12 cellular contexts compared by ENCODE assay signal in the genomic region with DNA sequence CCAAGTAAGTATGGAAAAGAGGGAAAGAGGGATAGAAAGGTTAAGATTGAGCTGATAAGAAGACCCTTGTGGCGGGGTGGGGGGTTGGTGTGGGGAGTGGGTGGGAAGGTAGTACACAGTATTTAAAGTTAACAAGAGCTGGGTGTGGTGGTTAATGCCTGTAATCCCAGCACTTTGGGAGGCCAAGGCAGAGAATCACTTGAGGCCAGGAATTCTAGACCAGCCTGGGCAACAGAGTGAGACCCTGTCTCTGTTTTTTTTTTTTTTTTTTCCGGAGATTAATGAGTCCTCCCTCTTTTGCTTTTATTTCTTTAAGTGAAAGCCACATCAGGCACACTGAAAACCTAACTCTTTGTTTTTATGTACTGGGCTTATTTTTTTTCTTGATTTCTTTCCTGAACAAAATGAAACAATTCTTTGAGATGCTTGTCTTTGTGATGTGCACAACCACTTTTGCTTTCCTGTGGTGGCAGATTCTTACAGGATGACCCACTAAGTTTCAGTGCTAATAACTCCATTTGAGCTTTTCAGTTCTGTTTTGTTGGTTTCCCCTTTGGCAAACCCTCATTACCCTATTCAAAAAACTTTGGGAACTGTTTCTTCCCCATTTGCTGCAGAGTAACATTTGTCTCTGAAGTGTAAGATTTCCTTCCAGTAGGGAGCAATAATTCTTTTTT. TPM values are rescaled to one million over a fixed set of nuclear protein-coding genes. Genes with fewer than 3 reads are reported as not detected.
A peak's percentile ranks its signal among the peaks of the same experiment; 100 is the strongest.
DNase-seq lines count a peak whose midpoint lies in the region; ATAC-seq and TF ChIP-seq lines count a peak whose summit lies in the region.
"Had no signal": no experiment of that assay in that cellular context is flagged by ENCODE, and none has a peak within 500 bp of the region (broad histone marks: within the 10 kb centered on the region; RNA-seq: fewer than 3 reads in every experiment).

No MANE protein-coding gene starts in this region.

- CTCF ChIA-PET in HEK293T (lab: Yijun Ruan, JAX): interaction anchor here (0.6 to 1.4 kb wide), 4 partner anchors 9 to 262 kb away, joined by 4 to 8 read pairs (median 6); no protein-coding TSS in a partner anchor

- peaks cover 78% of the 10 kb centered on the region for H3K4me1 Mint-ChIP-seq in activated naive CD8-positive, alpha-beta T cell treated with anti-CD3 and anti-CD28 coated beads, Interleukin-2, amount 50 U/mL, for 24 hours
- H3K4me1 Mint-ChIP-seq in progenitor cell of endocrine pancreas (ENCODE audit: low read depth): peaks cover 9% of the 10 kb centered on the region

- H3K4me3 Mint-ChIP-seq in activated naive CD8-positive, alpha-beta T cell treated with anti-CD3 and anti-CD28 coated beads, Interleukin-2, amount 50 U/mL, for 24 hours: peak overlapping the region; percentile 19
- H3K4me3 Mint-ChIP-seq in progenitor cell of endocrine pancreas (ENCODE audit: low read depth): no peak overlapping the region

- no peaks in the 10 kb centered on the region for H3K36me3 Mint-ChIP-seq in activated naive CD8-positive, alpha-beta T cell treated with anti-CD3 and anti-CD28 coated beads, Interleukin-2, amount 50 U/mL, for 24 hours (ENCODE audit: low read depth)
- no peaks in the 10 kb centered on the region for H3K36me3 Mint-ChIP-seq in progenitor cell of endocrine pancreas (ENCODE audit: insufficient read depth)

- POLR2A ChIA-PET in HEK293T (lab: Yijun Ruan, JAX): interaction anchor here (1.0 to 2.2 kb wide), 3 partner anchors 53 to 57 kb away, joined by 5 to 15 read pairs (median 6); a partner anchor contains a TSS

- ATAC-seq in activated naive CD8-positive, alpha-beta T cell treated with anti-CD3 and anti-CD28 coated beads, Interleukin-2, amount 50 U/mL, for 24 hours: no peak
- no peak for ATAC-seq in HG02884 (IDR thresholded peaks at IDR 0.05; ENCODE audit: unreplicated experiment)
- no peak for ATAC-seq in HG02610 (IDR thresholded peaks at IDR 0.05; ENCODE audit: unreplicated experiment)

- DNase-seq in SIG-M5 treated with dmso at 0.1 percent for 504 hours (lab: John Stamatoyannopoulos, UW; ENCODE audit: unreplicated experiment) (peak; percentile 31), SIG-M5 (lab: John Stamatoyannopoulos, UW) (no peak), HEK293T (ENCODE audit: extremely low spot score) (no peak), progenitor cell of endocrine pancreas (ENCODE audit: low spot score, unreplicated experiment) (no peak), NCI-H2196 treated with DMSO at 0.1 percent for 48 hours (lab: John Stamatoyannopoulos, UW; ENCODE audit: unreplicated experiment) (no peak)
- DNase-seq in activated naive CD8-positive, alpha-beta T cell treated with anti-CD3 and anti-CD28 coated beads, Interleukin-2, amount 50 U/mL, for 24 hours: no peak
- DNase-seq: foreskin fibroblast, KG1, NCI-H774, posterior cingulate gyrus had no signal

- H3K27ac Mint-ChIP-seq in activated naive CD8-positive, alpha-beta T cell treated with anti-CD3 and anti-CD28 coated beads, Interleukin-2, amount 50 U/mL, for 24 hours: peak overlapping the region; percentile 55
- peak overlapping the region; percentile 47 for H3K27ac Mint-ChIP-seq in progenitor cell of endocrine pancreas

- no peaks in the 10 kb centered on the region for H3K27me3 Mint-ChIP-seq in activated naive CD8-positive, alpha-beta T cell treated with anti-CD3 and anti-CD28 coated beads, Interleukin-2, amount 50 U/mL, for 24 hours
- H3K27me3 Mint-ChIP-seq in progenitor cell of endocrine pancreas: no peaks in the 10 kb centered on the region

- TF ChIP-seq CTCF in progenitor cell of endocrine pancreas (IDR thresholded peaks at IDR 0.05; ENCODE audit: unreplicated experiment): no peak

- H3K9me3 Mint-ChIP-seq in activated naive CD8-positive, alpha-beta T cell treated with anti-CD3 and anti-CD28 coated beads, Interleukin-2, amount 50 U/mL, for 24 hours: no peaks in the 10 kb centered on the region
- no peaks in the 10 kb centered on the region for H3K9me3 Mint-ChIP-seq in progenitor cell of endocrine pancreas (ENCODE audit: low read depth)

TF ChIP-seq in HEK293T, 16 proteins besides CTCF, POLR2A, EP300 and RAD21:
- TF ChIP-seq L3MBTL2 (conservative IDR thresholded peaks at IDR 0.05) (no peak), ZNF384 (IDR thresholded peaks at IDR 0.05) (peak; percentile 90), ARNT (IDR thresholded peaks at IDR 0.05) (no peak)

RNA-seq across cellular contexts. Expression of a gene that starts 54.8 kb away (rescaled TPM):
- 244 and 248 TPM in 2 replicates for total RNA-seq in progenitor cell of endocrine pancreas
